Comparison of ENCODE assay signal across 17 cellular contexts in genomic region chr3:134645515-134645914, GRCh38. TPM values are rescaled to one million over a fixed set of nuclear protein-coding genes. Genes with fewer than 3 reads are reported as not detected.
DNase-seq lines count a peak whose midpoint lies in the region; ATAC-seq and TF ChIP-seq lines count a peak whose summit lies in the region.
"Had no signal": no experiment of that assay in that cellular context is flagged by ENCODE, and none has a peak within 500 bp of the region (broad histone marks: within the 10 kb centered on the region; RNA-seq: fewer than 3 reads in every experiment).

No MANE protein-coding gene starts in this region.

- H3K4me1 ChIP-seq in heart right ventricle (peaks cover 3 to 69% (median 31%) of the 10 kb centered on the region in 9 donors), neural progenitor cell (peaks cover 17% of the 10 kb centered on the region)
- H3K4me1 ChIP-seq: BLaER1 treated with 17β-estradiol and CSF1 and Interleukin-3, amounts not matched to agents 10 nM and 100 nM had no signal

- peak overlapping the region; percentile 38 for H3K4me2 ChIP-seq in neural progenitor cell
- H3K4me2 ChIP-seq: BLaER1 treated with 17β-estradiol and CSF1 and Interleukin-3, amounts not matched to agents 10 nM and 100 nM; GM23338 had no signal

- H3K79me2 ChIP-seq in neural progenitor cell (ENCODE audit: low read depth): no peaks in the 10 kb centered on the region

- no peak overlapping the region for H3K27ac Mint-ChIP-seq in neural progenitor cell
- H3K27ac Mint-ChIP-seq: CD4-positive, alpha-beta T cell; GM23338; IgD-negative memory B cell had no signal

- no peaks in the 10 kb centered on the region for H3K9me3 Mint-ChIP-seq in neural progenitor cell
- H3K9me3 Mint-ChIP-seq: CD4-positive, alpha-beta T cell; GM23338; IgD-negative memory B cell had no signal

- peaks cover 27% of the 10 kb centered on the region for H3K4me1 Mint-ChIP-seq in neural progenitor cell

- H3K27me3 ChIP-seq in heart right ventricle: peaks cover 0 to 10% (median 0%) of the 10 kb centered on the region in 7 donors
- peaks cover 50% of the 10 kb centered on the region for H3K27me3 ChIP-seq in neural progenitor cell
- H3K27me3 ChIP-seq: BLaER1 treated with 17β-estradiol and CSF1 and Interleukin-3, amounts not matched to agents 10 nM and 100 nM had no signal

- H3K4me3 Mint-ChIP-seq in neural progenitor cell: no peak overlapping the region
- H3K4me3 Mint-ChIP-seq: CD4-positive, alpha-beta T cell; GM23338; IgD-negative memory B cell had no signal

- 86 to 87% methylated on average over 5 of the region's 5 CpGs for WGBS in heart right ventricle, 2 donors

- no peaks in the 10 kb centered on the region for H4K20me1 ChIP-seq in neural progenitor cell (ENCODE audit: low read depth)
- H4K20me1 ChIP-seq: BLaER1 treated with 17β-estradiol and CSF1 and Interleukin-3, amounts not matched to agents 10 nM and 100 nM had no signal

- H3K9me3 ChIP-seq in heart right ventricle (no peaks in the 10 kb centered on the region), neural progenitor cell (ENCODE audit: low read depth) (no peaks in the 10 kb centered on the region)

- H2AFZ ChIP-seq in neural progenitor cell (replicated peaks): no peak overlapping the region
- H2AFZ ChIP-seq: GM23338 had no signal

- TF ChIP-seq CTCF in heart right ventricle (IDR thresholded peaks at IDR 0.05) (no peak), neural progenitor cell (IDR thresholded peaks at IDR 0.05) (no peak)

- TF ChIP-seq RAD21 in Ishikawa (IDR thresholded peaks at IDR 0.05; ENCODE audit: low read depth): no peak

- no peaks in the 10 kb centered on the region for H3K36me3 ChIP-seq in heart right ventricle
- H3K36me3 ChIP-seq in neural progenitor cell: no peaks in the 10 kb centered on the region
- H3K36me3 ChIP-seq: BLaER1 treated with 17β-estradiol and CSF1 and Interleukin-3, amounts not matched to agents 10 nM and 100 nM had no signal

- no peak overlapping the region for H3K4me3 ChIP-seq in heart right ventricle
- H3K4me3 ChIP-seq in neural progenitor cell: no peak overlapping the region
- H3K4me3 ChIP-seq: BLaER1 treated with 17β-estradiol and CSF1 and Interleukin-3, amounts not matched to agents 10 nM and 100 nM; GM23338 had no signal

- no peak overlapping the region for H3K9ac ChIP-seq in neural progenitor cell
- H3K9ac ChIP-seq: BLaER1 treated with 17β-estradiol and CSF1 and Interleukin-3, amounts not matched to agents 10 nM and 100 nM had no signal

- DNase-seq in heart right ventricle: no peak
- no peak for DNase-seq in cardiac septum (ENCODE audit: low spot score)
- DNase-seq in neural progenitor cell (ENCODE audit: low spot score): no peak
- no peak for DNase-seq in substantia nigra (lab: John Stamatoyannopoulos, UW)
- DNase-seq in NCI-H1694 (lab: John Stamatoyannopoulos, UW): no peak
- DNase-seq: ACHN; Calu3; CD4-positive, alpha-beta T cell; DMS79 had no signal

- no peak for ATAC-seq in heart right ventricle
- ATAC-seq in HG02798 (IDR thresholded peaks at IDR 0.05; ENCODE audit: poor library complexity, unreplicated experiment): no peak

- intact Hi-C loops in heart right ventricle (cut with DNase I): loop anchor here in 2 of 10 donors (5.0 to 10.0 kb wide), 2 partner anchors 52 to 109 kb away; no protein-coding TSS in a partner anchor
- intact Hi-C loops in cardiac septum (cut with DNase I): no loop called here

- peaks cover 4% of the 10 kb centered on the region for H3F3A ChIP-seq in neural progenitor cell (ENCODE audit: low read depth)

- peaks cover 13% of the 10 kb centered on the region for H3K27me3 Mint-ChIP-seq in neural progenitor cell (ENCODE audit: insufficient read depth, low read depth)

- no peaks in the 10 kb centered on the region for H3K36me3 Mint-ChIP-seq in neural progenitor cell

- peak overlapping the region in 6 of 10 donors; percentile 38 to 77 (median 58) for H3K27ac ChIP-seq in heart right ventricle
- no peak overlapping the region for H3K27ac ChIP-seq in neural progenitor cell
- no peak overlapping the region for H3K27ac ChIP-seq in substantia nigra (ENCODE audit: low read depth, low read length, poor library complexity, severe bottlenecking)
- H3K27ac ChIP-seq: BLaER1 treated with 17β-estradiol and CSF1 and Interleukin-3, amounts not matched to agents 10 nM and 100 nM had no signal

- TF ChIP-seq EP300 in Ishikawa (IDR thresholded peaks at IDR 0.05; ENCODE audit: borderline replicate concordance): no peak

TF ChIP-seq in Ishikawa, 13 proteins besides CTCF, POLR2A, EP300 and RAD21:
- no peak for TF ChIP-seq ZBTB7A (IDR thresholded peaks at IDR 0.05; ENCODE audit: low read depth)
- peak; percentile 44; the same call in 1 of the 2 replicates for TF ChIP-seq REST (IDR thresholded peaks at IDR 0.05; ENCODE audit: low read depth)

RNA-seq across cellular contexts. Expression of gene KY, which starts 5.3 kb away (rescaled TPM):
- total RNA-seq in heart right ventricle (10 to 100 TPM in 5 of 10 donors, 1 to 10 TPM in 5; 3.8 to 24.3 (median 10.5) TPM), cardiac septum (3.9 TPM), neural progenitor cell (ENCODE audit: low replicate concordance) (0.09 TPM in 1 of 2 replicates, not detected in the other)
- polyA plus RNA-seq in heart right ventricle: 1 to 10 TPM in 1 of 2 donors, under 1 TPM in 1; 0.46 to 3.4 TPM
- total RNA-seq: A172; Calu3; CD4-positive, alpha-beta T cell; G401; GM23338; HT1080 had no signal
- polyA plus RNA-seq: GM23338, IgD-negative memory B cell had no signal

Comparison
In these comparisons a context has a peak if more than half of its experiments do, and no peak if none do; other contexts are left out.
1. H3K27ac ChIP-seq: peak in heart right ventricle (6 of 10); none in neural progenitor cell (single experiment) and substantia nigra (single experiment).